ENCODE assay signal across 24 cellular contexts in genomic region chr10:92850186-92850585, GRCh38. TPM values are rescaled to one million over a fixed set of nuclear protein-coding genes. Genes with fewer than 3 reads are reported as not detected.
A peak's percentile ranks its signal among the peaks of the same experiment; 100 is the strongest.
DNase-seq lines count a peak whose midpoint lies in the region; ATAC-seq and TF ChIP-seq lines count a peak whose summit lies in the region.
"Had no signal": no experiment of that assay in that cellular context is flagged by ENCODE, and none has a peak within 500 bp of the region (broad histone marks: within the 10 kb centered on the region; RNA-seq: fewer than 3 reads in every experiment).

No MANE protein-coding gene starts in this region.

- H3K27ac Mint-ChIP-seq in natural killer cell (peak overlapping the region in 1 of 2 donors; percentile 80), brain (no peak overlapping the region), glutamatergic neuron (ENCODE audit: unreplicated experiment) (no peak overlapping the region)
- no peak overlapping the region for H3K27ac Mint-ChIP-seq in natural killer cell treated with Interleukin-12 subunit alpha and Interleukin-12 subunit beta and Interleukin-15 and Interleukin-18, amount 100 ng/mL, for 72 hours
- H3K27ac Mint-ChIP-seq: WTC11 had no signal

- H3K4me3 ChIP-seq in NB4 (ENCODE audit: low read depth, low read length) = peak overlapping the region; percentile 65
- H3K4me3 ChIP-seq: mucosa of descending colon had no signal

- TF ChIP-seq CTCF in natural killer cell (IDR thresholded peaks at IDR 0.05) = no peak
- no peak for TF ChIP-seq CTCF in NB4 (IDR thresholded peaks at IDR 0.05; ENCODE audit: low read depth, low read length)
- no peak for TF ChIP-seq CTCF in brain (conservative IDR thresholded peaks at IDR 0.05)
- TF ChIP-seq CTCF in glutamatergic neuron (IDR thresholded peaks at IDR 0.05; ENCODE audit: partially characterized antibody, unreplicated experiment) = no peak

- no peaks in the 10 kb centered on the region for H3K27me3 Mint-ChIP-seq in natural killer cell (ENCODE audit: low read depth in 2 of 2)
- H3K27me3 Mint-ChIP-seq in natural killer cell treated with Interleukin-12 subunit alpha and Interleukin-12 subunit beta and Interleukin-15 and Interleukin-18, amount 100 ng/mL, for 72 hours = peaks cover 0 to 4% of the 10 kb centered on the region in 2 donors
- peaks cover 5% of the 10 kb centered on the region for H3K27me3 Mint-ChIP-seq in brain
- peaks cover 9% of the 10 kb centered on the region for H3K27me3 Mint-ChIP-seq in glutamatergic neuron (ENCODE audit: unreplicated experiment)
- H3K27me3 Mint-ChIP-seq: activated naive CD8-positive, alpha-beta T cell had no signal

- H3K9me3 Mint-ChIP-seq in natural killer cell = no peaks in the 10 kb centered on the region
- H3K9me3 Mint-ChIP-seq in natural killer cell treated with Interleukin-12 subunit alpha and Interleukin-12 subunit beta and Interleukin-15 and Interleukin-18, amount 100 ng/mL, for 72 hours = no peaks in the 10 kb centered on the region
- peaks cover 5 to 10% (median 8%) of the 10 kb centered on the region in 5 experiments for H3K9me3 Mint-ChIP-seq in brain
- H3K9me3 Mint-ChIP-seq in glutamatergic neuron (ENCODE audit: unreplicated experiment) = peaks cover 9% of the 10 kb centered on the region
- H3K9me3 Mint-ChIP-seq: activated T-cell treated with anti-CD3 and anti-CD28 coated beads, Interleukin-2, amount 50 U/mL, for 72 hours had no signal

- H3K4me3 Mint-ChIP-seq in natural killer cell = peak overlapping the region; percentile 91
- H3K4me3 Mint-ChIP-seq in natural killer cell treated with Interleukin-12 subunit alpha and Interleukin-12 subunit beta and Interleukin-15 and Interleukin-18, amount 100 ng/mL, for 72 hours = no peak overlapping the region
- peak overlapping the region in 4 of 5 experiments; percentile 59 to 94 (median 90) for H3K4me3 Mint-ChIP-seq in brain
- H3K4me3 Mint-ChIP-seq in glutamatergic neuron (ENCODE audit: unreplicated experiment) = no peak overlapping the region

- no peak for TF ChIP-seq POLR2A in NB4 (IDR thresholded peaks at IDR 0.05; ENCODE audit: extremely low read depth, insufficient read length)

- ATAC-seq in natural killer cell = no peak
- ATAC-seq in natural killer cell treated with Interleukin-12 subunit alpha and Interleukin-12 subunit beta and Interleukin-15 and Interleukin-18, amount 100 ng/mL, for 72 hours = no peak
- ATAC-seq: activated CD8-positive, alpha-beta T cell treated with anti-CD3 and anti-CD28 coated beads, Interleukin-2, amount 10 ng/mL, durations not matched to agents 7 days and 5 days; activated T-cell treated with anti-CD3 and anti-CD28 coated beads, Interleukin-2, amount 50 U/mL, for 72 hours; body of pancreas; gastroesophageal sphincter; left ventricle myocardium superior; mucosa of descending colon; right cardiac atrium; Right ventricle myocardium inferior; stimulated activated naive CD8-positive, alpha-beta T cell treated with anti-CD3 and anti-CD28 coated beads, Interleukin-15, Interleukin-2, amounts not matched to agents 100 U/mL and 50 U/mL, for 24 hours; WTC11 had no signal

- no peaks in the 10 kb centered on the region for H3K36me3 Mint-ChIP-seq in natural killer cell
- no peaks in the 10 kb centered on the region for H3K36me3 Mint-ChIP-seq in natural killer cell treated with Interleukin-12 subunit alpha and Interleukin-12 subunit beta and Interleukin-15 and Interleukin-18, amount 100 ng/mL, for 72 hours
- H3K36me3 Mint-ChIP-seq in brain = peaks cover 40% of the 10 kb centered on the region
- H3K36me3 Mint-ChIP-seq in glutamatergic neuron (ENCODE audit: unreplicated experiment) = no peaks in the 10 kb centered on the region
- H3K36me3 Mint-ChIP-seq: activated naive CD8-positive, alpha-beta T cell; WTC11 had no signal

- H3K4me1 Mint-ChIP-seq in natural killer cell (peaks cover 23 to 30% of the 10 kb centered on the region in 2 donors), brain (peaks cover 20% of the 10 kb centered on the region), glutamatergic neuron (ENCODE audit: low read depth, unreplicated experiment) (no peaks in the 10 kb centered on the region)
- H3K4me1 Mint-ChIP-seq in natural killer cell treated with Interleukin-12 subunit alpha and Interleukin-12 subunit beta and Interleukin-15 and Interleukin-18, amount 100 ng/mL, for 72 hours (ENCODE audit: low read depth in 2 of 2) = peaks cover 26 to 35% of the 10 kb centered on the region in 2 donors

- DNase-seq in natural killer cell = no peak
- no peak for DNase-seq in natural killer cell treated with Interleukin-12 subunit alpha and Interleukin-12 subunit beta and Interleukin-15 and Interleukin-18, amount 100 ng/mL, for 72 hours (ENCODE audit: low spot score)
- DNase-seq in NB4 (ENCODE audit: low read depth) = peak; percentile 70
- no peak for DNase-seq in NCI-H2171 (lab: John Stamatoyannopoulos, UW)
- DNase-seq in glomerular visceral epithelial cell (ENCODE audit: extremely low spot score) = no peak
- DNase-seq in glutamatergic neuron = no peak
- DNase-seq in NCI-H1694 (lab: John Stamatoyannopoulos, UW) = no peak
- DNase-seq: activated CD8-positive, alpha-beta T cell treated with anti-CD3 and anti-CD28 coated beads, Interleukin-2, amount 10 ng/mL, durations not matched to agents 7 days and 5 days; activated T-cell treated with anti-CD3 and anti-CD28 coated beads, Interleukin-2, amount 50 U/mL, for 72 hours; body of pancreas; dermis blood vessel endothelial cell; EL; left ventricle myocardium superior; mucosa of descending colon; NCI-H1694 treated with DMSO at 0.1 percent for 48 hours; NK-92 treated with Interleukin-12 subunit alpha and Interleukin-12 subunit beta, amount 100 ng/mL, for 24 hours; right cardiac atrium; stimulated activated naive CD8-positive, alpha-beta T cell treated with anti-CD3 and anti-CD28 coated beads, Interleukin-15, Interleukin-2, amounts not matched to agents 100 U/mL and 50 U/mL, for 24 hours; transverse colon had no signal

- intact Hi-C loops in natural killer cell (cut with micrococcal nuclease) = no loop called here

RNA-seq across cellular contexts. Expression of gene EXOC6, which starts 1.9 kb away (rescaled TPM):
- total RNA-seq in natural killer cell = 10 to 100 TPM; 12.1 to 18.2 (median 16.1) TPM
- 10 to 100 TPM in 1 of 2 donors, 1 to 10 TPM in 1; 9.7 to 14.7 TPM for total RNA-seq in natural killer cell treated with Interleukin-12 subunit alpha and Interleukin-12 subunit beta and Interleukin-15 and Interleukin-18, amount 100 ng/mL, for 72 hours
- polyA plus RNA-seq in brain (ENCODE audit: insufficient read depth, low read depth, low replicate concordance) = 9.9 TPM
- total RNA-seq in glutamatergic neuron (ENCODE audit: unreplicated experiment) = 9.1 TPM

Comparison
In these comparisons a context has a peak if more than half of its experiments do, and no peak if none do; other contexts are left out.
1. H3K4me3 Mint-ChIP-seq: peak in natural killer cell (single experiment) and brain (4 of 5); none in natural killer cell treated with Interleukin-12 subunit alpha and Interleukin-12 subunit beta and Interleukin-15 and Interleukin-18, amount 100 ng/mL, for 72 hours (single experiment) and glutamatergic neuron (single experiment).